27 cellular contexts compared by ENCODE assay signal in the genomic region with DNA sequence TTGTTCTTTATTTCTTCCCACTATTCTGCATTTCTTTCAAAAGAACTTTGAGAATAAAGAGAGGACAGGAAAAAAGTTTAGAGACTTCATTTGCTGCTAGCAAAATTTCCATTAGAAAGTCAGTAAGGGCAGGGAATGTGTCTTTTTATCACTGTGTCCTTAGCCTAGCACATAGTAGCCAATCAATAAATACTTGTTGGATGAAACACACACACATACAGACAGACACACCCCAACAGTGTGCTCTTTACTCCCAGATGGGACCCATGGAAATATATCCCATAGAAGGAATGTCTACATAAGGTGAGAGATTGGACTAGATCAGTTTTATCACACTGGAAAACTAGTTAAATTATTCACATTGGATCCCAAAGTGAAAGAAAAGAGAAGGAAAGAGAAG.
"Had no signal": no experiment of that assay in that cellular context is flagged by ENCODE, and none has a peak within 500 bp of the region (broad histone marks: within the 10 kb centered on the region; RNA-seq: fewer than 3 reads in every experiment).

No MANE protein-coding gene starts in this region.

- H3K27ac ChIP-seq: ascending aorta, Peyer's patch, RWPE1, SJCRH30, VCaP had no signal

- DNase-seq: activated CD4-positive, alpha-beta T cell treated with anti-CD3 and anti-CD28 coated beads for 36 hours; activated CD8-positive, alpha-beta memory T cell treated with anti-CD3 and anti-CD28 coated beads, Interleukin-2, amount 50 U/mL, for 4 hours; activated CD8-positive, alpha-beta T cell treated with anti-CD3 and anti-CD28 coated beads for 36 hours; activated naive CD4-positive, alpha-beta T cell treated with anti-CD3 and anti-CD28 coated beads, Interleukin-2, amount 50 U/mL, for 16 hours; activated naive CD8-positive, alpha-beta T cell treated with anti-CD3 and anti-CD28 coated beads, Interleukin-2, amount 50 U/mL, for 24 hours; activated T-cell treated with anti-CD3 and anti-CD28 coated beads, Interleukin-2, amount 50 U/mL, for 72 hours; amniotic stem cell; KG1; NCI-H1092; NCI-H1417; NCI-H1694; NCI-H2029; NCI-H2107; NCI-H2171 treated with DMSO at 0.1 percent for 48 hours; NCI-H526 treated with DMSO at 0.1 percent for 48 hours; NCI-H82; NK-92 treated with Interleukin-12 subunit alpha and Interleukin-12 subunit beta, amount 100 ng/mL, for 24 hours; Peyer's patch; Right ventricle myocardium superior; SJCRH30; SK-N-SH; T-helper 1 cell had no signal

- ATAC-seq: activated CD4-positive, alpha-beta T cell treated with anti-CD3 and anti-CD28 coated beads for 36 hours; activated CD8-positive, alpha-beta T cell treated with anti-CD3 and anti-CD28 coated beads for 36 hours; activated naive CD8-positive, alpha-beta T cell treated with anti-CD3 and anti-CD28 coated beads, Interleukin-2, amount 50 U/mL, for 24 hours; activated T-cell treated with anti-CD3 and anti-CD28 coated beads, Interleukin-2, amount 50 U/mL, for 72 hours had no signal

- H3K36me3 ChIP-seq: ascending aorta, Peyer's patch, SJCRH30 had no signal

- H3K36me3 Mint-ChIP-seq: brain had no signal

- H3K4me3 ChIP-seq: ascending aorta, Peyer's patch, SJCRH30 had no signal

- H3K4me1 Mint-ChIP-seq: activated CD4-positive, alpha-beta T cell treated with anti-CD3 and anti-CD28 coated beads for 36 hours had no signal

- H3K4me3 Mint-ChIP-seq: activated CD4-positive, alpha-beta T cell treated with anti-CD3 and anti-CD28 coated beads for 36 hours; activated CD8-positive, alpha-beta T cell treated with anti-CD3 and anti-CD28 coated beads for 36 hours; activated naive CD8-positive, alpha-beta T cell treated with anti-CD3 and anti-CD28 coated beads, Interleukin-2, amount 50 U/mL, for 24 hours; activated T-cell treated with anti-CD3 and anti-CD28 coated beads, Interleukin-2, amount 50 U/mL, for 72 hours; brain; central memory CD8-positive, alpha-beta T cell had no signal

- H3K9me3 ChIP-seq: ascending aorta, Peyer's patch, SJCRH30, SK-N-SH had no signal

- H3K27me3 Mint-ChIP-seq: activated CD4-positive, alpha-beta T cell treated with anti-CD3 and anti-CD28 coated beads for 36 hours; activated CD8-positive, alpha-beta T cell treated with anti-CD3 and anti-CD28 coated beads for 36 hours; activated naive CD8-positive, alpha-beta T cell treated with anti-CD3 and anti-CD28 coated beads, Interleukin-2, amount 50 U/mL, for 24 hours; brain; central memory CD8-positive, alpha-beta T cell had no signal

- H3K4me2 ChIP-seq: SK-N-SH had no signal

- H3K9ac ChIP-seq: SK-N-SH had no signal

- H3K4me1 ChIP-seq: ascending aorta, Peyer's patch, SJCRH30 had no signal

- H3K9me3 Mint-ChIP-seq: activated CD8-positive, alpha-beta T cell treated with anti-CD3 and anti-CD28 coated beads for 36 hours; activated naive CD8-positive, alpha-beta T cell treated with anti-CD3 and anti-CD28 coated beads, Interleukin-2, amount 50 U/mL, for 24 hours; brain; central memory CD8-positive, alpha-beta T cell had no signal

- H3K27ac Mint-ChIP-seq: activated CD4-positive, alpha-beta T cell treated with anti-CD3 and anti-CD28 coated beads for 36 hours; activated CD8-positive, alpha-beta T cell treated with anti-CD3 and anti-CD28 coated beads for 36 hours; activated naive CD8-positive, alpha-beta T cell treated with anti-CD3 and anti-CD28 coated beads, Interleukin-2, amount 50 U/mL, for 24 hours; activated T-cell treated with anti-CD3 and anti-CD28 coated beads, Interleukin-2, amount 50 U/mL, for 72 hours; brain had no signal

- H3K27me3 ChIP-seq: ascending aorta, Peyer's patch, SJCRH30 had no signal
